Comparison of ENCODE assay signal across 19 cellular contexts in genomic region chr10:93580824-93581223, GRCh38. TPM values are rescaled to one million over a fixed set of nuclear protein-coding genes. Genes with fewer than 3 reads are reported as not detected.
DNase-seq lines count a peak whose midpoint lies in the region; ATAC-seq, FAIRE-seq and TF ChIP-seq lines count a peak whose summit lies in the region.
"Had no signal": no experiment of that assay in that cellular context is flagged by ENCODE, and none has a peak within 500 bp of the region (broad histone marks: within the 10 kb centered on the region; RNA-seq: fewer than 3 reads in every experiment).

No MANE protein-coding gene starts in this region.

- no peak overlapping the region for H3K27ac ChIP-seq in HepG2 (ENCODE audit: extremely low read length, insufficient read depth, low read length)
- no peak overlapping the region for H3K27ac ChIP-seq in right lobe of liver
- H3K27ac ChIP-seq in astrocyte (ENCODE audit: low read depth, low read length): no peak overlapping the region
- H3K27ac ChIP-seq in hepatocyte: no peak overlapping the region
- no peak overlapping the region for H3K27ac ChIP-seq in naive thymus-derived CD4-positive, alpha-beta T cell (ENCODE audit: low read depth, low read length)
- no peak overlapping the region for H3K27ac ChIP-seq in lower lobe of right lung

- in situ Hi-C loops in HepG2 (cut with HindIII; ENCODE audit: extremely low pct_ligation_motif_present, low pct_unique_long_range_greater_than_20kb): no loop called here

- H3K27me3 Mint-ChIP-seq in astrocyte (ENCODE audit: low read depth, unreplicated experiment): peaks cover 38% of the 10 kb centered on the region
- peaks cover 4 to 22% (median 15%) of the 10 kb centered on the region in 5 donors for H3K27me3 Mint-ChIP-seq in naive thymus-derived CD4-positive, alpha-beta T cell

- POLR2A ChIA-PET in HepG2 (lab: Yijun Ruan, JAX): no interaction called here
- POLR2A ChIA-PET in naive thymus-derived CD4-positive, alpha-beta T cell (lab: Charles Lee): no interaction called here

- FAIRE-seq in HepG2 (lab: Jason Lieb, UNC): no peak
- no peak for FAIRE-seq in astrocyte (lab: Jason Lieb, UNC)
- FAIRE-seq: RCC 7860 had no signal

- H3K27ac Mint-ChIP-seq in astrocyte (ENCODE audit: unreplicated experiment): no peak overlapping the region
- no peak overlapping the region for H3K27ac Mint-ChIP-seq in naive thymus-derived CD4-positive, alpha-beta T cell
- H3K27ac Mint-ChIP-seq: stimulated activated naive B cell treated with anti-CD40 and anti-IgM and Interleukin-4, amounts not matched to agents 10 μg/mL and 1 μg/mL and 100 μg/mL, for 72 hours had no signal

- ATAC-seq in HepG2 (peak; percentile 18; the same call in 1 of the 3 replicates), right lobe of liver (no peak), GM21737 (IDR thresholded peaks at IDR 0.05; ENCODE audit: unreplicated experiment) (no peak), GM19463 (IDR thresholded peaks at IDR 0.05; ENCODE audit: unreplicated experiment) (no peak), lower lobe of right lung (no peak)
- no peak for ATAC-seq in naive thymus-derived CD4-positive, alpha-beta T cell
- ATAC-seq: esophagus mucosa; stimulated activated naive B cell treated with anti-CD40 and anti-IgM and Interleukin-4, amounts not matched to agents 10 μg/mL and 1 μg/mL and 100 μg/mL, for 72 hours had no signal

- H3K79me2 ChIP-seq in HepG2 (ENCODE audit: insufficient read depth, low read length) (no peaks in the 10 kb centered on the region), astrocyte (ENCODE audit: insufficient read depth, low read length) (no peaks in the 10 kb centered on the region), hepatocyte (no peaks in the 10 kb centered on the region)

- H3K4me3 ChIP-seq in HepG2 (replicated peaks in 1 of 3; ENCODE audit: insufficient read depth in 1 of 3, low read depth in 2 of 3, low read length in 3 of 3) (no peak overlapping the region), right lobe of liver (no peak overlapping the region), astrocyte (ENCODE audit: insufficient read depth, low read depth, low read length) (no peak overlapping the region), hepatocyte (no peak overlapping the region), lower lobe of right lung (no peak overlapping the region)
- H3K4me3 ChIP-seq in naive thymus-derived CD4-positive, alpha-beta T cell (ENCODE audit: low read length): no peak overlapping the region

- TF ChIP-seq EP300 in HepG2 (IDR thresholded peaks at IDR 0.05; ENCODE audit: low read depth in 2 of 2, low read length in 2 of 2): no peak
- TF ChIP-seq EP300 in HepG2 (CRISPR knock-in tag; IDR thresholded peaks at IDR 0.05; ENCODE audit: borderline replicate concordance): no peak

- no peak for TF ChIP-seq POLR2A in HepG2 (IDR thresholded peaks at IDR 0.05; ENCODE audit: insufficient read depth in 1 of 2, low read depth in 2 of 2, low read length in 2 of 2)
- no peak for TF ChIP-seq POLR2A in right lobe of liver (IDR thresholded peaks at IDR 0.05)

- intact Hi-C loops in HepG2 (cut with micrococcal nuclease; ENCODE audit: unreplicated experiment) (no loop called here), right lobe of liver (cut with DNase I) (no loop called here), lower lobe of right lung (cut with DNase I) (no loop called here)
- intact Hi-C loops in naive thymus-derived CD4-positive, alpha-beta T cell (cut with micrococcal nuclease): no loop called here

- H3K4me2 ChIP-seq in HepG2 (ENCODE audit: low read depth, low read length): no peak overlapping the region
- H3K4me2 ChIP-seq in astrocyte (ENCODE audit: low read length): no peak overlapping the region
- no peak overlapping the region for H3K4me2 ChIP-seq in hepatocyte

- H3K9ac ChIP-seq in HepG2 (ENCODE audit: insufficient read depth, low read depth, low read length) (no peak overlapping the region), astrocyte (ENCODE audit: low read length) (no peak overlapping the region)

- DNase-seq in HepG2 (ENCODE audit: low spot score) (no peak), right lobe of liver (no peak), astrocyte (ENCODE audit: low read depth) (peak; percentile 18), hepatocyte (ENCODE audit: low spot score) (peak; percentile 37), lower lobe of right lung (no peak)
- no peak for DNase-seq in naive thymus-derived CD4-positive, alpha-beta T cell
- DNase-seq: activated CD8-positive, alpha-beta memory T cell treated with anti-CD3 and anti-CD28 coated beads for 24 hours; activated naive CD4-positive, alpha-beta T cell treated with Interleukin-2 at 50 U/mL for 16 hours; stimulated activated CD4-positive, alpha-beta T cell treated with anti-CD3 and anti-CD28 coated beads, Interleukin-4, amount 100 ng/mL, for 24 hours; stimulated activated naive B cell treated with anti-CD40 and anti-IgM and Interleukin-4, amounts not matched to agents 10 μg/mL and 1 μg/mL and 100 μg/mL, for 72 hours; T-helper 9 cell had no signal

- TF ChIP-seq CTCF in HepG2 (CRISPR knock-in tag; IDR thresholded peaks at IDR 0.05) (no peak), right lobe of liver (IDR thresholded peaks at IDR 0.05) (no peak), astrocyte (IDR thresholded peaks at IDR 0.05; ENCODE audit: insufficient read depth, low read depth, low read length) (no peak), hepatocyte (IDR thresholded peaks at IDR 0.05; ENCODE audit: poor library complexity) (no peak), lower lobe of right lung (IDR thresholded peaks at IDR 0.05) (no peak)

- peaks cover 0 to 3% of the 10 kb centered on the region in 2 experiments; a peak in 2 of 5 replicates for H3K27me3 ChIP-seq in HepG2 (ENCODE audit: control insufficient read depth in 1 of 2, insufficient read depth in 2 of 2, low read length in 2 of 2)
- no peaks in the 10 kb centered on the region for H3K27me3 ChIP-seq in right lobe of liver
- peaks cover 6% of the 10 kb centered on the region for H3K27me3 ChIP-seq in astrocyte (ENCODE audit: insufficient read depth, low read length)
- no peaks in the 10 kb centered on the region for H3K27me3 ChIP-seq in hepatocyte
- no peaks in the 10 kb centered on the region for H3K27me3 ChIP-seq in naive thymus-derived CD4-positive, alpha-beta T cell (ENCODE audit: control insufficient read depth in 2 of 2, insufficient read depth in 2 of 2, low read length in 2 of 2)
- H3K27me3 ChIP-seq in lower lobe of right lung (ENCODE audit: low read depth): no peaks in the 10 kb centered on the region

- no peaks in the 10 kb centered on the region for H3K4me1 Mint-ChIP-seq in astrocyte (ENCODE audit: low read depth, unreplicated experiment)
- H3K4me1 Mint-ChIP-seq in naive thymus-derived CD4-positive, alpha-beta T cell: no peaks in the 10 kb centered on the region
- H3K4me1 Mint-ChIP-seq: central memory CD8-positive, alpha-beta T cell; stimulated activated naive B cell treated with anti-CD40 and anti-IgM and Interleukin-4, amounts not matched to agents 10 μg/mL and 1 μg/mL and 100 μg/mL, for 72 hours had no signal

- H3K9me3 ChIP-seq in HepG2 (ENCODE audit: low read length) (no peaks in the 10 kb centered on the region), right lobe of liver (no peaks in the 10 kb centered on the region), astrocyte (ENCODE audit: insufficient read depth, low read depth, low read length) (peaks cover 5% of the 10 kb centered on the region), hepatocyte (ENCODE audit: low read depth) (no peaks in the 10 kb centered on the region), lower lobe of right lung (no peaks in the 10 kb centered on the region)
- H3K9me3 ChIP-seq in naive thymus-derived CD4-positive, alpha-beta T cell (ENCODE audit: control insufficient read depth in 2 of 3, low read length in 3 of 3): peaks cover 0 to 11% (median 0%) of the 10 kb centered on the region in 3 experiments

- WGBS in HepG2 (ENCODE audit: low lambda C conversion rate): 20% methylated on average over 6 of the region's 6 CpGs
- WGBS in right lobe of liver (ENCODE audit: insufficient coverage, low coverage, low lambda C conversion rate, missing lambda C conversion rate): 29% methylated on average over 6 of the region's 6 CpGs
- 48% methylated on average over 6 of the region's 6 CpGs for WGBS in hepatocyte (ENCODE audit: low lambda C conversion rate, missing lambda C conversion rate)

- H2AFZ ChIP-seq in HepG2 (ENCODE audit: low read length): no peak overlapping the region
- no peak overlapping the region for H2AFZ ChIP-seq in astrocyte (ENCODE audit: low read depth, low read length)
- H2AFZ ChIP-seq in hepatocyte: no peak overlapping the region

- CTCF ChIA-PET in HepG2 (lab: Yijun Ruan, JAX; ENCODE audit: low intra/inter-chr PET ratio, low total read pairs): no interaction called here
- CTCF ChIA-PET in naive thymus-derived CD4-positive, alpha-beta T cell (lab: Charles Lee): no interaction called here

- no peak overlapping the region for H3K4me3 Mint-ChIP-seq in astrocyte (ENCODE audit: unreplicated experiment)
- H3K4me3 Mint-ChIP-seq in naive thymus-derived CD4-positive, alpha-beta T cell: no peak overlapping the region
- H3K4me3 Mint-ChIP-seq: central memory CD8-positive, alpha-beta T cell; stimulated activated naive B cell treated with anti-CD40 and anti-IgM and Interleukin-4, amounts not matched to agents 10 μg/mL and 1 μg/mL and 100 μg/mL, for 72 hours had no signal

- peaks cover under 1% of the 10 kb centered on the region for H3K36me3 Mint-ChIP-seq in astrocyte (ENCODE audit: low read depth, unreplicated experiment)
- peaks cover 0 to 9% (median 4%) of the 10 kb centered on the region in 5 donors for H3K36me3 Mint-ChIP-seq in naive thymus-derived CD4-positive, alpha-beta T cell

- TF ChIP-seq RAD21 in HepG2 (CRISPR knock-in tag; IDR thresholded peaks at IDR 0.05): no peak

- H3K9me3 Mint-ChIP-seq in astrocyte (ENCODE audit: unreplicated experiment): peaks cover 2% of the 10 kb centered on the region
- peaks cover 0 to 27% (median 10%) of the 10 kb centered on the region in 11 donors for H3K9me3 Mint-ChIP-seq in naive thymus-derived CD4-positive, alpha-beta T cell

- peaks cover 21% of the 10 kb centered on the region for H3K4me1 ChIP-seq in HepG2 (ENCODE audit: insufficient read depth, low read length)
- H3K4me1 ChIP-seq in right lobe of liver: no peaks in the 10 kb centered on the region
- no peaks in the 10 kb centered on the region for H3K4me1 ChIP-seq in astrocyte (ENCODE audit: insufficient read depth, low read length)
- H3K4me1 ChIP-seq in hepatocyte (ENCODE audit: insufficient read depth): no peaks in the 10 kb centered on the region
- H3K4me1 ChIP-seq in naive thymus-derived CD4-positive, alpha-beta T cell (ENCODE audit: control insufficient read depth in 2 of 2, insufficient read depth in 2 of 2, low read length in 2 of 2): no peaks in the 10 kb centered on the region
- no peaks in the 10 kb centered on the region for H3K4me1 ChIP-seq in lower lobe of right lung

- H3K9me2 ChIP-seq in hepatocyte (replicated peaks; ENCODE audit: insufficient read depth): no peaks in the 10 kb centered on the region

- H4K20me1 ChIP-seq in HepG2 (ENCODE audit: insufficient read depth, low read length) (no peaks in the 10 kb centered on the region), astrocyte (ENCODE audit: insufficient read depth, low read length) (no peaks in the 10 kb centered on the region), hepatocyte (ENCODE audit: insufficient read depth, poor library complexity, severe bottlenecking) (no peaks in the 10 kb centered on the region)

- no TSS peak for BruUV-seq in HepG2 (replicated peaks; lab: Mats Ljungman, UMichigan)

- H3K36me3 ChIP-seq in HepG2 (replicated peaks in 1 of 2; ENCODE audit: control insufficient read depth in 1 of 2, insufficient read depth in 2 of 2, low read length in 2 of 2) (no peaks in the 10 kb centered on the region), right lobe of liver (no peaks in the 10 kb centered on the region), astrocyte (ENCODE audit: insufficient read depth, low read length) (no peaks in the 10 kb centered on the region), hepatocyte (replicated peaks; ENCODE audit: insufficient read depth, low read depth) (no peaks in the 10 kb centered on the region), lower lobe of right lung (no peaks in the 10 kb centered on the region)
- no peaks in the 10 kb centered on the region for H3K36me3 ChIP-seq in naive thymus-derived CD4-positive, alpha-beta T cell (ENCODE audit: control insufficient read depth in 2 of 3, insufficient read depth in 3 of 3, low read length in 3 of 3)

RNA-seq across cellular contexts. Expression of gene FFAR4, which starts 14.4 kb away (rescaled TPM):
- total RNA-seq in HepG2 (2016; rRNA removed; fragmentation: Illumina TruSeq; extraction: Trizol) (not detected in 2 replicates), right lobe of liver (under 1 TPM; 0.07 to 0.27 (median 0.19) TPM), astrocyte (not detected in 2 replicates), hepatocyte (0.16 TPM in 1 of 2 replicates, not detected in the other), lower lobe of right lung (13.7 TPM)
- total RNA-seq in HepG2 (2016; cell fraction: cytosol; rRNA removed; fragmentation: Illumina TruSeq; extraction: Trizol; ENCODE audit: low read depth): not detected in 2 replicates
- not detected in 2 replicates for total RNA-seq in HepG2 (2016; cell fraction: insoluble cytoplasmic fraction; rRNA removed; fragmentation: Illumina TruSeq; extraction: Trizol)
- total RNA-seq in HepG2 (2016; cell fraction: membrane; rRNA removed; fragmentation: Illumina TruSeq; extraction: Trizol): not detected in 2 replicates
- not detected in 2 replicates for total RNA-seq in HepG2 (2016; cell fraction: nucleus; rRNA removed; fragmentation: Illumina TruSeq; extraction: Trizol)
- polyA plus RNA-seq in HepG2 (2011; rRNA removed) (0.09 and 0.17 TPM in 2 replicates), hepatocyte (0.04 and 0.53 TPM in 2 replicates)
- 0.08 TPM in 1 of 2 replicates, not detected in the other for polyA plus RNA-seq in HepG2 (2011; cell fraction: cytosol; rRNA removed)
- not detected in 2 replicates for polyA plus RNA-seq in HepG2 (2011; cell fraction: nucleus; rRNA removed)
- polyA plus RNA-seq in HepG2 (2012): not detected in 2 replicates
- polyA plus RNA-seq in HepG2 (2016; cell fraction: cytosol; fragmentation: Illumina TruSeq; extraction: Trizol; ENCODE audit: low read depth): not detected in 2 replicates
- polyA plus RNA-seq in HepG2 (2016; cell fraction: insoluble cytoplasmic fraction; fragmentation: Illumina TruSeq; extraction: Trizol; ENCODE audit: low read depth): not detected in 2 replicates
- not detected in 2 replicates for polyA plus RNA-seq in HepG2 (2016; cell fraction: membrane; fragmentation: Illumina TruSeq; extraction: Trizol; ENCODE audit: low read depth)
- not detected in 2 replicates for polyA plus RNA-seq in HepG2 (2016; cell fraction: nucleus; fragmentation: Illumina TruSeq; extraction: Trizol; ENCODE audit: insufficient read depth, low read depth)
- polyA minus RNA-seq in HepG2 (2011; rRNA and poly(A)+ RNA removed; ENCODE audit: low replicate concordance): not detected in 2 replicates
- polyA minus RNA-seq in HepG2 (2011; cell fraction: cytosol; rRNA and poly(A)+ RNA removed): not detected in 2 replicates
- 0.77 and 0.87 TPM in 2 replicates for polyA minus RNA-seq in HepG2 (2011; cell fraction: nucleus; rRNA and poly(A)+ RNA removed)
- total RNA-seq in naive thymus-derived CD4-positive, alpha-beta T cell: not detected
- not detected for polyA plus RNA-seq in naive thymus-derived CD4-positive, alpha-beta T cell
- total RNA-seq: NCI-H460, pulmonary artery endothelial cell had no signal

RNA-seq across cellular contexts. Expression of gene RBP4, which starts 20.2 kb away (rescaled TPM):
- total RNA-seq in HepG2 (2016; rRNA removed; fragmentation: Illumina TruSeq; extraction: Trizol) (310 and 642 TPM in 2 replicates), right lobe of liver (1,000 to 10,000 TPM; 4,975 to 8,539 (median 5,621) TPM), astrocyte (0.27 and 0.36 TPM in 2 replicates), hepatocyte (494 and 527 TPM in 2 replicates), lower lobe of right lung (17.4 TPM)
- 113 and 138 TPM in 2 replicates for total RNA-seq in HepG2 (2016; cell fraction: cytosol; rRNA removed; fragmentation: Illumina TruSeq; extraction: Trizol; ENCODE audit: low read depth)
- 301 and 640 TPM in 2 replicates for total RNA-seq in HepG2 (2016; cell fraction: insoluble cytoplasmic fraction; rRNA removed; fragmentation: Illumina TruSeq; extraction: Trizol)
- 174 and 205 TPM in 2 replicates for total RNA-seq in HepG2 (2016; cell fraction: membrane; rRNA removed; fragmentation: Illumina TruSeq; extraction: Trizol)
- total RNA-seq in HepG2 (2016; cell fraction: nucleus; rRNA removed; fragmentation: Illumina TruSeq; extraction: Trizol): 588 and 712 TPM in 2 replicates
- polyA plus RNA-seq in HepG2 (2011; rRNA removed) (931 and 1,080 TPM in 2 replicates), hepatocyte (761 and 997 TPM in 2 replicates)
- polyA plus RNA-seq in HepG2 (2011; cell fraction: cytosol; rRNA removed): 1,361 and 1,403 TPM in 2 replicates
- polyA plus RNA-seq in HepG2 (2011; cell fraction: nucleus; rRNA removed): 575 and 645 TPM in 2 replicates
- 1,685 and 1,730 TPM in 2 replicates for polyA plus RNA-seq in HepG2 (2012)
- 301 and 378 TPM in 2 replicates for polyA plus RNA-seq in HepG2 (2016; cell fraction: cytosol; fragmentation: Illumina TruSeq; extraction: Trizol; ENCODE audit: low read depth)
- polyA plus RNA-seq in HepG2 (2016; cell fraction: insoluble cytoplasmic fraction; fragmentation: Illumina TruSeq; extraction: Trizol; ENCODE audit: low read depth): 671 and 691 TPM in 2 replicates
- polyA plus RNA-seq in HepG2 (2016; cell fraction: membrane; fragmentation: Illumina TruSeq; extraction: Trizol; ENCODE audit: low read depth): 336 and 408 TPM in 2 replicates
- 1,909 and 2,130 TPM in 2 replicates for polyA plus RNA-seq in HepG2 (2016; cell fraction: nucleus; fragmentation: Illumina TruSeq; extraction: Trizol; ENCODE audit: insufficient read depth, low read depth)
- polyA minus RNA-seq in HepG2 (2011; rRNA and poly(A)+ RNA removed; ENCODE audit: low replicate concordance): 0.19 and 898 TPM in 2 replicates
- polyA minus RNA-seq in HepG2 (2011; cell fraction: cytosol; rRNA and poly(A)+ RNA removed): 385 and 416 TPM in 2 replicates
- 128 and 176 TPM in 2 replicates for polyA minus RNA-seq in HepG2 (2011; cell fraction: nucleus; rRNA and poly(A)+ RNA removed)
- total RNA-seq in naive thymus-derived CD4-positive, alpha-beta T cell: not detected
- not detected for polyA plus RNA-seq in naive thymus-derived CD4-positive, alpha-beta T cell
- total RNA-seq: mononuclear cell, NCI-H460, pulmonary artery endothelial cell had no signal

RNA-seq across cellular contexts. Expression of gene PDE6C, which starts 31.5 kb away (rescaled TPM):
- total RNA-seq in HepG2 (2016; rRNA removed; fragmentation: Illumina TruSeq; extraction: Trizol) (0.39 and 0.64 TPM in 2 replicates), right lobe of liver (not detected), astrocyte (not detected in 2 replicates), hepatocyte (0.07 and 0.08 TPM in 2 replicates), lower lobe of right lung (not detected)
- 0.18 TPM in 1 of 2 replicates, not detected in the other for total RNA-seq in HepG2 (2016; cell fraction: cytosol; rRNA removed; fragmentation: Illumina TruSeq; extraction: Trizol; ENCODE audit: low read depth)
- total RNA-seq in HepG2 (2016; cell fraction: insoluble cytoplasmic fraction; rRNA removed; fragmentation: Illumina TruSeq; extraction: Trizol): 0.43 and 0.73 TPM in 2 replicates
- total RNA-seq in HepG2 (2016; cell fraction: membrane; rRNA removed; fragmentation: Illumina TruSeq; extraction: Trizol): 0.21 and 0.68 TPM in 2 replicates
- not detected in 2 replicates for total RNA-seq in HepG2 (2016; cell fraction: nucleus; rRNA removed; fragmentation: Illumina TruSeq; extraction: Trizol)
- polyA plus RNA-seq in HepG2 (2011; rRNA removed) (not detected in 2 replicates), hepatocyte (0.15 TPM in 1 of 2 replicates, not detected in the other)
- polyA plus RNA-seq in HepG2 (2011; cell fraction: cytosol; rRNA removed): not detected in 2 replicates
- polyA plus RNA-seq in HepG2 (2011; cell fraction: nucleus; rRNA removed): not detected in 2 replicates
- polyA plus RNA-seq in HepG2 (2012): 0.28 and 0.43 TPM in 2 replicates
- polyA plus RNA-seq in HepG2 (2016; cell fraction: cytosol; fragmentation: Illumina TruSeq; extraction: Trizol; ENCODE audit: low read depth): 0.46 and 1.3 TPM in 2 replicates
- 0.23 and 0.49 TPM in 2 replicates for polyA plus RNA-seq in HepG2 (2016; cell fraction: insoluble cytoplasmic fraction; fragmentation: Illumina TruSeq; extraction: Trizol; ENCODE audit: low read depth)
- polyA plus RNA-seq in HepG2 (2016; cell fraction: membrane; fragmentation: Illumina TruSeq; extraction: Trizol; ENCODE audit: low read depth): 0.21 and 0.65 TPM in 2 replicates
- polyA plus RNA-seq in HepG2 (2016; cell fraction: nucleus; fragmentation: Illumina TruSeq; extraction: Trizol; ENCODE audit: insufficient read depth, low read depth): 0.27 TPM in 1 of 2 replicates, not detected in the other
- not detected in 2 replicates for polyA minus RNA-seq in HepG2 (2011; rRNA and poly(A)+ RNA removed; ENCODE audit: low replicate concordance)
- not detected in 2 replicates for polyA minus RNA-seq in HepG2 (2011; cell fraction: cytosol; rRNA and poly(A)+ RNA removed)
- polyA minus RNA-seq in HepG2 (2011; cell fraction: nucleus; rRNA and poly(A)+ RNA removed): 0.12 TPM in 1 of 2 replicates, not detected in the other
- not detected for total RNA-seq in naive thymus-derived CD4-positive, alpha-beta T cell
- not detected for polyA plus RNA-seq in naive thymus-derived CD4-positive, alpha-beta T cell
- total RNA-seq: esophagus mucosa, mononuclear cell, NCI-H460, pulmonary artery endothelial cell had no signal

Comparison
In these comparisons a context has a peak if more than half of its experiments do, and no peak if none do; other contexts are left out.
1. DNase-seq: peak in astrocyte (single experiment) and hepatocyte (single experiment); none in HepG2 (single experiment), right lobe of liver (0 of 3), naive thymus-derived CD4-positive, alpha-beta T cell (0 of 9) and lower lobe of right lung (single experiment).
2. RNA of gene FFAR4, which starts 14.4 kb away (total RNA-seq): 13.7 TPM in lower lobe of right lung (single experiment); 0.07 to 0.27 TPM in right lobe of liver, not detected in naive thymus-derived CD4-positive, alpha-beta T cell, not detected in HepG2, not detected in astrocyte and 0.16 TPM in hepatocyte; every median in the first group is over 10 times any median in the second.